ENCODE assay signal across 8 cellular contexts in the genomic region with DNA sequence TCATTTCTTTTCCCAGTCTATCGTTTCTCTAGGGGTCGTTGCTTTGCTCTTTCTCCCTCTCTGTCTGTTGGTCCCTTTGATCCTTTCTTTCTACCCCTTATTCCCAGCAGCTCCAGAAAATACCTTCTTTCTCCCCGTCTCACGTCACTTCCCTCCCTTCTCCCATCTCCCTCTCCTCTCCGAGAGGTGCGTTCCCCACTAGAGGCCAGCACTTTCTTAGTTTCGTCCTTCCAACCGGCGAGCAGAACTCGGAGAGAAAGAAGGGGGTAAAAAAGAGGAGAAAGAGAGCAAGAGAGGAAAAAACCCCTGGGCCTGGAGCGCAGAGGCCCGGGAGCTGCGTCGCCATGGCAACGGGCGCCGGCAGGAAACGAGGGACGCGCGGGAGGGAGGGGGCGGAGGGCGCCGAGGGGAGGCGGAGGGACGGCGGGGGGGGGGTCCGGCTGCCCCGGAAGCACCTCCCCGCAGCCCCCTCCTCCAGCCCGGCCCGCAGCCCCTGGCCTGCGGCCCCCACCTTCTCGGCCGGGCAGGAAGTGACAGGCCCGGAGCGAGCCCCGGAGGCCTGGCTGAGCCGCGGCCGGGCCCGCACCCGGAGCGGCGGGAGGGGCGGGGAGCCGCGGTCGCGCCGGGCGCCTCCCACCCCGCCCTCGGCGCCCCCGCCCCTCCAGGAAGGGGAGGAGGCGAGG. TPM values are rescaled to one million over a fixed set of nuclear protein-coding genes. Genes with fewer than 3 reads are reported as not detected.
DNase-seq lines count a peak whose midpoint lies in the region; ATAC-seq and TF ChIP-seq lines count a peak whose summit lies in the region.
"Not testable (repeated sequence)": the region's sequence is repeated elsewhere in the genome, so short reads cannot be mapped to it uniquely, and the experiment has no call there.

A gene (plus strand): TSS at position 477 of the 683 bp plus-strand sequence. CDS start 3,169 bp downstream, outside the sequence.

- peak; percentile 55 for ATAC-seq in HG02763 (IDR thresholded peaks at IDR 0.05; ENCODE audit: unreplicated experiment)

- POLR2A ChIA-PET in GM10248 (lab: Yijun Ruan, JAX), result interaction anchor here (0.5 kb wide), 1 partner anchor 337 kb away, joined by 3 read pairs; no protein-coding TSS in a partner anchor

- DNase-seq in GM10248 (ENCODE audit: extremely low spot score), result peak; percentile 89
- peak; percentile 81 for DNase-seq in NCI-H1417 treated with DMSO at 0.1 percent for 48 hours (lab: John Stamatoyannopoulos, UW)
- peak; percentile 66 for DNase-seq in amniotic epithelial cell (ENCODE audit: low read depth)
- peak; percentile 80 to 89 for DNase-seq in cardiac muscle cell (ENCODE audit: low read depth in 1 of 2, low spot score in 1 of 2)
- DNase-seq in ovary, result peak; percentile 83 to 89 (median 85)
- DNase-seq in suprapubic skin (ENCODE audit: low spot score in 2 of 2), result peak; percentile 78 to 84

- not testable (repeated sequence) for TF ChIP-seq EP300 in ovary (IDR thresholded peaks at IDR 0.05); suprapubic skin (IDR thresholded peaks at IDR 0.05)

- TF ChIP-seq CTCF in GM10248 (IDR thresholded peaks at IDR 0.05; ENCODE audit: control extremely low read depth, extremely low read depth, low read depth, missing control alignments) (peak; percentile 41), cardiac muscle cell (IDR thresholded peaks at IDR 0.05; ENCODE audit: low read depth, low read length) (peak; percentile 51), ovary (IDR thresholded peaks at IDR 0.05) (peak in 2 of 3 donors; percentile 51 to 55), suprapubic skin (IDR thresholded peaks at IDR 0.05) (peak in 1 of 2 donors; percentile 25)

- 0% methylated on average over 17 to 34 of the region's 57 CpGs for WGBS in ovary, 3 donors
- under 1% methylated on average over 17 of the region's 57 CpGs for WGBS in suprapubic skin

- CTCF ChIA-PET in GM10248 (lab: Yijun Ruan, JAX), result interaction anchor here (0.8 to 3.4 kb wide), 7 partner anchors 24 to 305 kb away, joined by 3 to 12 read pairs (median 4); a partner anchor contains a TSS

- H3K4me1 ChIP-seq in cardiac muscle cell (ENCODE audit: low read depth), result peaks cover 21% of the 10 kb centered on the region
- H3K4me1 ChIP-seq in ovary (ENCODE audit: insufficient read depth), result not testable (repeated sequence)
- H3K4me1 ChIP-seq in suprapubic skin, result peaks cover 18% of the 10 kb centered on the region

- H3K27me3 ChIP-seq in cardiac muscle cell, ovary, suprapubic skin: not testable (repeated sequence)

- H3K36me3 ChIP-seq in cardiac muscle cell, ovary, suprapubic skin: not testable (repeated sequence)

- intact Hi-C loops in T-helper 2 cell treated with Interferon-gamma antibody and Interleukin-4, amounts not matched to agents 100 ng/mL and 5 ng/mL, for 36 hours (cut with micrococcal nuclease), result loop anchor here (1.0 kb wide), 2 partner anchors 35 to 125 kb away; a partner anchor contains a TSS
- intact Hi-C loops in ovary (cut with DNase I), result not testable (repeated sequence)

- H3K9me3 ChIP-seq in cardiac muscle cell (ENCODE audit: low read depth); ovary; suprapubic skin: not testable (repeated sequence)

- H3K27ac ChIP-seq in cardiac muscle cell, result peak within 1 kb of the TSS; percentile 89
- H3K27ac ChIP-seq in ovary, result peak within 1 kb of the TSS; percentile 80 to 95
- peak within 1 kb of the TSS; percentile 84 for H3K27ac ChIP-seq in suprapubic skin

- peak within 1 kb of the TSS; percentile 52 for H3K4me3 ChIP-seq in cardiac muscle cell
- peak within 1 kb of the TSS; percentile 68 for H3K4me3 ChIP-seq in ovary
- peak within 1 kb of the TSS; percentile 75 for H3K4me3 ChIP-seq in suprapubic skin

- peak; percentile 22 for TF ChIP-seq POLR2A in ovary (IDR thresholded peaks at IDR 0.05)
- TF ChIP-seq POLR2A in suprapubic skin (IDR thresholded peaks at IDR 0.05), result not testable (repeated sequence)

RNA-seq across cellular contexts. Expression of the gene that starts here (rescaled TPM):
- total RNA-seq in T-helper 2 cell treated with Interferon-gamma antibody and Interleukin-4, amounts not matched to agents 100 ng/mL and 5 ng/mL, for 36 hours, result 15.8 and 16.3 TPM in 2 replicates
- total RNA-seq in cardiac muscle cell (44.3 and 51.7 TPM in 2 replicates), ovary (10 to 100 TPM; 48.3 to 66.6 (median 58.9) TPM), suprapubic skin (10 to 100 TPM; 15.7 to 32.6 (median 28.2) TPM)
- polyA plus RNA-seq in cardiac muscle cell (37.5 and 47.0 TPM in 2 replicates), ovary (10 to 100 TPM; 35.0 to 36.2 TPM)

Comparison
In these comparisons a context has a peak if more than half of its experiments do, and no peak if none do; other contexts are left out.
1. Peak in every context shown above with its lines: DNase-seq, ATAC-seq, H3K4me3 ChIP-seq and H3K27ac ChIP-seq.